27 cellular contexts compared by ENCODE assay signal in genomic region chr4:101078950-101079349, GRCh38.
"Had no signal": no experiment of that assay in that cellular context is flagged by ENCODE, and none has a peak within 500 bp of the region (broad histone marks: within the 10 kb centered on the region; RNA-seq: fewer than 3 reads in every experiment).

No MANE protein-coding gene starts in this region.

- ATAC-seq: effector memory CD8-positive, alpha-beta T cell; esophagus mucosa; gastrocnemius medialis; heart right ventricle; left cardiac atrium; left lung; left ventricle myocardium superior; lower lobe of right lung; mucosa of descending colon had no signal

- DNase-seq: colonic mucosa; cortex of kidney; effector CD8-positive, alpha-beta T cell; effector memory CD8-positive, alpha-beta T cell; endodermal cell; erythroblast; esophagus squamous epithelium; foreskin fibroblast; foreskin melanocyte; gastrocnemius medialis; glutamatergic neuron; heart right ventricle; hippocampal formation; left cardiac atrium; left lung; left ventricle myocardium superior; lower lobe of right lung; mesenchymal stem cell; mucosa of descending colon; naive B cell had no signal

- H3K9me3 Mint-ChIP-seq: dendritic cell treated with granulocyte-macrophage colony-stimulating factor and Interleukin-4, amounts not matched to agents 40 ng/mL and 50 ng/mL, for 4 days; effector memory CD8-positive, alpha-beta T cell; endodermal cell; mesothelial cell of epicardium; naive B cell had no signal

- H3K27ac Mint-ChIP-seq: dendritic cell treated with granulocyte-macrophage colony-stimulating factor and Interleukin-4, amounts not matched to agents 40 ng/mL and 50 ng/mL, for 4 days; endodermal cell; mesothelial cell of epicardium had no signal

- H3K27me3 Mint-ChIP-seq: dendritic cell treated with granulocyte-macrophage colony-stimulating factor and Interleukin-4, amounts not matched to agents 40 ng/mL and 50 ng/mL, for 4 days; effector memory CD8-positive, alpha-beta T cell; naive B cell had no signal

- H3K4me3 Mint-ChIP-seq: dendritic cell treated with granulocyte-macrophage colony-stimulating factor and Interleukin-4, amounts not matched to agents 40 ng/mL and 50 ng/mL, for 4 days; effector memory CD8-positive, alpha-beta T cell; endodermal cell; mesothelial cell of epicardium; naive B cell had no signal

- H3K27ac ChIP-seq: colonic mucosa, epithelial cell of prostate, esophagus squamous epithelium, gastrocnemius medialis, heart right ventricle, left lung, lower lobe of right lung had no signal

- FAIRE-seq: endometrium, islet of Langerhans, keratinocyte had no signal
